8 cellular contexts compared by ENCODE assay signal in genomic region chr18:35949903-35950627, GRCh38.
DNase-seq lines count a peak whose midpoint lies in the region; ATAC-seq, FAIRE-seq and TF ChIP-seq lines count a peak whose summit lies in the region.

No MANE protein-coding gene starts in this region.

- peak overlapping the region; percentile 84 for H2AFZ ChIP-seq in keratinocyte (ENCODE audit: control insufficient read depth, low read length)

- no peaks in the 10 kb centered on the region for H3K9me3 ChIP-seq in keratinocyte (ENCODE audit: control insufficient read depth, low read depth, low read length)

- peaks cover 2% of the 10 kb centered on the region for H3K36me3 Mint-ChIP-seq in central memory CD8-positive, alpha-beta T cell (ENCODE audit: insufficient read depth)

- peaks cover 55% of the 10 kb centered on the region for H3K27me3 Mint-ChIP-seq in central memory CD8-positive, alpha-beta T cell

- no peaks in the 10 kb centered on the region for H3K36me3 ChIP-seq in keratinocyte (ENCODE audit: control insufficient read depth in 2 of 2, extremely low read depth in 1 of 2, insufficient read depth in 2 of 2, low read length in 2 of 2)

- H3K9me1 ChIP-seq in keratinocyte (ENCODE audit: control insufficient read depth, extremely low read depth, insufficient read depth, low read length): no peaks in the 10 kb centered on the region

- H3K79me2 ChIP-seq in keratinocyte (ENCODE audit: control insufficient read depth, insufficient read depth, low read length): no peaks in the 10 kb centered on the region

- no peaks in the 10 kb centered on the region for H4K20me1 ChIP-seq in keratinocyte (ENCODE audit: control insufficient read depth, extremely low read depth, insufficient read depth, low read length)

- FAIRE-seq in H54 (lab: Jason Lieb, UNC) (no peak), keratinocyte (lab: Jason Lieb, UNC) (peak; percentile 83)

- H3K27me3 ChIP-seq in keratinocyte (ENCODE audit: control insufficient read depth, extremely low read depth, insufficient read depth, low read length): no peaks in the 10 kb centered on the region

- dilution Hi-C loops in keratinocyte (cut with MboI; ENCODE audit: extremely low pct_ligation_motif_present, low sequenced_read_pairs): no loop called here

- TF ChIP-seq POLR2A in H54 (IDR thresholded peaks at IDR 0.05; ENCODE audit: low read depth, low read length): no peak

- H3K4me3 ChIP-seq in WI38 (ENCODE audit: low read depth, low read length) (peak overlapping the region; percentile 43), keratinocyte (ENCODE audit: control insufficient read depth in 2 of 3, extremely low read depth in 1 of 3, insufficient read depth in 2 of 3, low read depth in 1 of 3, low read length in 3 of 3) (peak overlapping the region; percentile 66 to 73 (median 68))

- DNase-seq in DMS 273 treated with DMSO at 0.1 percent for 48 hours (lab: John Stamatoyannopoulos, UW) (peak; percentile 10), H54 (ENCODE audit: insufficient read length, low spot score) (peak; percentile 22), NCI-H1930 (lab: John Stamatoyannopoulos, UW) (peak; percentile 46 to 84), keratinocyte (ENCODE audit: low read depth, low spot score) (no peak)
- DNase-seq in central memory CD8-positive, alpha-beta T cell (ENCODE audit: low spot score in 2 of 2): peak; percentile 20 to 25
- peak; percentile 6 to 29 for DNase-seq in stimulated activated CD4-positive, alpha-beta T cell treated with anti-CD3 and anti-CD28 coated beads, Interleukin-12 subunit alpha, Interleukin-12 subunit beta, amount 100 ng/mL, for 24 hours (ENCODE audit: low read depth in 2 of 2)

- peaks cover 6% of the 10 kb centered on the region for H3K4me1 Mint-ChIP-seq in central memory CD8-positive, alpha-beta T cell

- no peaks in the 10 kb centered on the region for H3K4me1 ChIP-seq in keratinocyte (ENCODE audit: control insufficient read depth, extremely low read depth, insufficient read depth, low read length)

- peak overlapping the region; percentile 82 for H3K4me2 ChIP-seq in keratinocyte (ENCODE audit: control insufficient read depth, extremely low read depth, insufficient read depth, low read depth, low read length)

- H3K9ac ChIP-seq in keratinocyte (ENCODE audit: control insufficient read depth, extremely low read depth, insufficient read depth, low read length): peak overlapping the region; percentile 66

- no peaks in the 10 kb centered on the region for H3K9me3 Mint-ChIP-seq in central memory CD8-positive, alpha-beta T cell

- H3K27ac Mint-ChIP-seq in central memory CD8-positive, alpha-beta T cell (ENCODE audit: low read depth): no peak overlapping the region

- peak overlapping the region; percentile 79 for H3K4me3 Mint-ChIP-seq in central memory CD8-positive, alpha-beta T cell

- H3K27ac ChIP-seq in keratinocyte (ENCODE audit: control insufficient read depth, insufficient read depth, low read length): no peak overlapping the region

- peak; percentile 54 for ATAC-seq in central memory CD8-positive, alpha-beta T cell (replicated peaks; ENCODE audit: extremely low read depth, poor library complexity, severe bottlenecking)
- no peak for ATAC-seq in HG03045 (IDR thresholded peaks at IDR 0.05; ENCODE audit: unreplicated experiment)

- TF ChIP-seq CTCF in WI38 (IDR thresholded peaks at IDR 0.05; ENCODE audit: low read depth, low read length): peak; percentile 97
- peak; percentile 82 to 94 (median 84) for TF ChIP-seq CTCF in keratinocyte (optimal IDR thresholded peaks at IDR 0.05 in 1 of 3, IDR thresholded peaks at IDR 0.05 in 1 of 3, conservative IDR thresholded peaks at IDR 0.05 in 1 of 3; ENCODE audit: extremely low read depth in 1 of 3, insufficient read depth in 2 of 3, low read length in 3 of 3)
